In the genomic region with DNA sequence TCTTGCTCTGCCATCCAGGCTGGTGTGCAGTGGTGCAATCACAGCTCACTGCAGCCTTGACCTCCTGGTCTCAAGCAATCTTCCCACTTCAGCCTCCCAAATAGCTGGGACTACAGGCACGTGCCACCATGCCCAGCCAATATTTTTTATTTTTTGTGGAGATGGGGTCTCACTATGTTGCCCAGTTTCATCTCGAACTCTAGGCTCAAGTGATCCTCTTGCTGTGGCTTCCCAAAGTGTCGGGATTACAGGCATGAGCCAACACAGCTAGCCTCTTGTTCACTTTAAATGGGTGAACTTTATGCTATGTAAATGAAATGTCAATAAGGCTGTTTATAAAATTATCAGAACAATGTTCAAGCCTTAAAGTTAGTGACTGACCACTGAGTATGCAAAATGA, we compare ENCODE assay signal across 29 cellular contexts. TPM values are rescaled to one million over a fixed set of nuclear protein-coding genes. Genes with fewer than 3 reads are reported as not detected.
DNase-seq lines count a peak whose midpoint lies in the region; ATAC-seq, FAIRE-seq and TF ChIP-seq lines count a peak whose summit lies in the region.
"Had no signal": no experiment of that assay in that cellular context is flagged by ENCODE, and none has a peak within 500 bp of the region (broad histone marks: within the 10 kb centered on the region; RNA-seq: fewer than 3 reads in every experiment).

No MANE protein-coding gene starts in this region.

- H3K27me3 Mint-ChIP-seq in activated CD8-positive, alpha-beta T cell treated with anti-CD3 and anti-CD28 coated beads for 36 hours, result no peaks in the 10 kb centered on the region
- H3K27me3 Mint-ChIP-seq in activated CD8-positive, alpha-beta T cell treated with anti-CD3 and anti-CD28 coated beads, Interleukin-2, amount 10 ng/mL, durations not matched to agents 7 days and 5 days (ENCODE audit: low read depth), result no peaks in the 10 kb centered on the region
- no peaks in the 10 kb centered on the region for H3K27me3 Mint-ChIP-seq in CD4-positive, alpha-beta T cell
- H3K27me3 Mint-ChIP-seq in natural killer cell (ENCODE audit: low read depth in 2 of 2), result no peaks in the 10 kb centered on the region
- H3K27me3 Mint-ChIP-seq in activated CD4-positive, alpha-beta memory T cell treated with anti-CD3 and anti-CD28 coated beads for 36 hours, result no peaks in the 10 kb centered on the region

- peak overlapping the region; percentile 16 for H3K27ac Mint-ChIP-seq in activated CD8-positive, alpha-beta T cell treated with anti-CD3 and anti-CD28 coated beads for 36 hours
- no peak overlapping the region for H3K27ac Mint-ChIP-seq in activated CD8-positive, alpha-beta T cell treated with anti-CD3 and anti-CD28 coated beads, Interleukin-2, amount 10 ng/mL, durations not matched to agents 7 days and 5 days
- H3K27ac Mint-ChIP-seq in CD4-positive, alpha-beta T cell, result peak overlapping the region; percentile 57
- H3K27ac Mint-ChIP-seq in natural killer cell, result peak overlapping the region; percentile 80 to 85
- no peak overlapping the region for H3K27ac Mint-ChIP-seq in activated CD4-positive, alpha-beta memory T cell treated with anti-CD3 and anti-CD28 coated beads for 36 hours

- H2AFZ ChIP-seq in K562 (ENCODE audit: low read depth, low read length), result no peak overlapping the region
- H2AFZ ChIP-seq: PC-9 had no signal

- BruUV-seq in K562 (replicated peaks; lab: Mats Ljungman, UMichigan), result no TSS peak

- intact Hi-C loops in activated CD8-positive, alpha-beta T cell treated with anti-CD3 and anti-CD28 coated beads for 36 hours (cut with micrococcal nuclease), result no loop called here
- intact Hi-C loops in CD4-positive, alpha-beta T cell (cut with DNase I, micrococcal nuclease), result no loop called here
- intact Hi-C loops in K562 (cut with micrococcal nuclease) (no loop called here), natural killer cell (cut with micrococcal nuclease) (no loop called here)
- intact Hi-C loops in activated CD4-positive, alpha-beta memory T cell treated with anti-CD3 and anti-CD28 coated beads for 36 hours (cut with micrococcal nuclease), result loop anchor here (2.0 kb wide), 3 partner anchors 17 to 53 kb away; a partner anchor contains a TSS

- H3K4me1 Mint-ChIP-seq in activated CD8-positive, alpha-beta T cell treated with anti-CD3 and anti-CD28 coated beads for 36 hours (ENCODE audit: low read depth), result peaks cover 66% of the 10 kb centered on the region
- peaks cover 69% of the 10 kb centered on the region for H3K4me1 Mint-ChIP-seq in activated CD8-positive, alpha-beta T cell treated with anti-CD3 and anti-CD28 coated beads, Interleukin-2, amount 10 ng/mL, durations not matched to agents 7 days and 5 days (ENCODE audit: low read depth)
- H3K4me1 Mint-ChIP-seq in CD4-positive, alpha-beta T cell (ENCODE audit: low read depth), result peaks cover 74% of the 10 kb centered on the region
- H3K4me1 Mint-ChIP-seq in natural killer cell, result peaks cover 81 to 83% of the 10 kb centered on the region in 2 donors
- H3K4me1 Mint-ChIP-seq in activated CD4-positive, alpha-beta memory T cell treated with anti-CD3 and anti-CD28 coated beads for 36 hours (ENCODE audit: low read depth), result peaks cover 56% of the 10 kb centered on the region

- no peaks in the 10 kb centered on the region; a peak in 1 of 5 replicates for H3K4me1 ChIP-seq in K562 (replicated peaks in 1 of 2; ENCODE audit: control insufficient read depth in 2 of 2, insufficient read depth in 2 of 2, low read length in 2 of 2)
- no peaks in the 10 kb centered on the region for H3K4me1 ChIP-seq in BE2C
- H3K4me1 ChIP-seq in upper lobe of left lung, result no peaks in the 10 kb centered on the region
- H3K4me1 ChIP-seq: SJSA1 had no signal

- H3K4me2 ChIP-seq in K562 (ENCODE audit: insufficient read depth, low read length), result no peak overlapping the region
- H3K4me2 ChIP-seq: BLaER1, KMS-11, PC-9 had no signal

- H3K36me3 ChIP-seq in K562 (ENCODE audit: control insufficient read depth, insufficient read depth, low read length) (no peaks in the 10 kb centered on the region), BE2C (no peaks in the 10 kb centered on the region), upper lobe of left lung (no peaks in the 10 kb centered on the region)
- H3K36me3 ChIP-seq: BLaER1, SJSA1 had no signal

- H3K36me3 Mint-ChIP-seq in activated CD8-positive, alpha-beta T cell treated with anti-CD3 and anti-CD28 coated beads for 36 hours (ENCODE audit: low read depth), result peaks cover 21% of the 10 kb centered on the region
- peaks cover 54% of the 10 kb centered on the region for H3K36me3 Mint-ChIP-seq in activated CD8-positive, alpha-beta T cell treated with anti-CD3 and anti-CD28 coated beads, Interleukin-2, amount 10 ng/mL, durations not matched to agents 7 days and 5 days (ENCODE audit: low read depth)
- peaks cover 47% of the 10 kb centered on the region for H3K36me3 Mint-ChIP-seq in CD4-positive, alpha-beta T cell (ENCODE audit: low read depth)
- H3K36me3 Mint-ChIP-seq in natural killer cell, result peaks cover 19% of the 10 kb centered on the region
- peaks cover 3% of the 10 kb centered on the region for H3K36me3 Mint-ChIP-seq in activated CD4-positive, alpha-beta memory T cell treated with anti-CD3 and anti-CD28 coated beads for 36 hours

- H3K9me3 Mint-ChIP-seq in activated CD8-positive, alpha-beta T cell treated with anti-CD3 and anti-CD28 coated beads for 36 hours, result no peaks in the 10 kb centered on the region
- peaks cover 10% of the 10 kb centered on the region for H3K9me3 Mint-ChIP-seq in activated CD8-positive, alpha-beta T cell treated with anti-CD3 and anti-CD28 coated beads, Interleukin-2, amount 10 ng/mL, durations not matched to agents 7 days and 5 days (ENCODE audit: insufficient read depth)
- no peaks in the 10 kb centered on the region for H3K9me3 Mint-ChIP-seq in CD4-positive, alpha-beta T cell
- no peaks in the 10 kb centered on the region for H3K9me3 Mint-ChIP-seq in natural killer cell
- no peaks in the 10 kb centered on the region for H3K9me3 Mint-ChIP-seq in activated CD4-positive, alpha-beta memory T cell treated with anti-CD3 and anti-CD28 coated beads for 36 hours

- TF ChIP-seq CTCF in activated CD8-positive, alpha-beta T cell treated with anti-CD3 and anti-CD28 coated beads for 36 hours (IDR thresholded peaks at IDR 0.05), result no peak
- no peak for TF ChIP-seq CTCF in CD4-positive, alpha-beta T cell (IDR thresholded peaks at IDR 0.05)
- TF ChIP-seq CTCF in K562 (IDR thresholded peaks at IDR 0.05 in 2 of 3, conservative IDR thresholded peaks at IDR 0.05 in 1 of 3; ENCODE audit: insufficient read depth in 2 of 3, low read depth in 1 of 3, low read length in 3 of 3) (no peak), natural killer cell (IDR thresholded peaks at IDR 0.05) (no peak), BE2C (IDR thresholded peaks at IDR 0.05; ENCODE audit: low read depth, low read length) (no peak), upper lobe of left lung (IDR thresholded peaks at IDR 0.05) (no peak)

- H3K79me2 ChIP-seq in K562 (ENCODE audit: control insufficient read depth, insufficient read depth, low read length), result no peaks in the 10 kb centered on the region

- H4K20me1 ChIP-seq in K562 (replicated peaks; ENCODE audit: control insufficient read depth, insufficient read depth, low read length), result no peaks in the 10 kb centered on the region
- H4K20me1 ChIP-seq: BLaER1 had no signal

- DNase-seq in activated CD8-positive, alpha-beta T cell treated with anti-CD3 and anti-CD28 coated beads for 36 hours, result no peak
- DNase-seq in activated CD8-positive, alpha-beta T cell treated with anti-CD3 and anti-CD28 coated beads, Interleukin-2, amount 10 ng/mL, durations not matched to agents 7 days and 5 days, result no peak
- DNase-seq in CD4-positive, alpha-beta T cell, result no peak
- DNase-seq in K562 (ENCODE audit: extremely low read depth in 1 of 4, low spot score in 3 of 4) (no peak), natural killer cell (no peak), BE2C (no peak), upper lobe of left lung (no peak)
- no peak for DNase-seq in activated CD4-positive, alpha-beta memory T cell treated with anti-CD3 and anti-CD28 coated beads for 36 hours
- DNase-seq: 8988T, ACHN, Calu3, DMS79 treated with DMSO at 0.1 percent for 48 hours, GF-D8, IMR-90, MM.1S, NCI-H1417, NCI-H1694, NCI-H2029 treated with DMSO at 0.1 percent for 48 hours, NCI-H446 treated with DMSO at 0.1 percent for 48 hours, NCI-H526 treated with DMSO at 0.1 percent for 48 hours, PC-9, Right ventricle myocardium superior, RPMI8226 had no signal

- POLR2A ChIA-PET in activated CD8-positive, alpha-beta T cell treated with anti-CD3 and anti-CD28 coated beads for 36 hours (lab: Charles Lee), result interaction anchor here (0.6 to 1.5 kb wide), 2 partner anchors 19 to 22 kb away, joined by 3 to 4 read pairs; no protein-coding TSS in a partner anchor
- POLR2A ChIA-PET in activated CD8-positive, alpha-beta T cell treated with anti-CD3 and anti-CD28 coated beads, Interleukin-2, amount 10 ng/mL, durations not matched to agents 7 days and 5 days (lab: Charles Lee), result no interaction called here
- POLR2A ChIA-PET in CD4-positive, alpha-beta T cell (lab: Charles Lee), result no interaction called here
- POLR2A ChIA-PET in K562 (lab: Yijun Ruan, JAX), result interaction anchor here (0.6 kb wide), 1 partner anchor 57 kb away, joined by 3 read pairs; no protein-coding TSS in a partner anchor
- POLR2A ChIA-PET in activated CD4-positive, alpha-beta memory T cell treated with anti-CD3 and anti-CD28 coated beads for 36 hours (lab: Charles Lee), result no interaction called here

- 2% methylated on average over 3 of the region's 3 CpGs for WGBS in K562 (ENCODE audit: insufficient coverage, low coverage, missing lambda C conversion rate)
- WGBS in upper lobe of left lung, 2 donors, result 93 to 98% methylated on average over 3 of the region's 3 CpGs

- FAIRE-seq in K562 (lab: Jason Lieb, UNC), result no peak
- FAIRE-seq: GM12891 had no signal

- TF ChIP-seq EP300 in K562 (IDR thresholded peaks at IDR 0.05; ENCODE audit: low read length) (no peak), upper lobe of left lung (IDR thresholded peaks at IDR 0.05) (no peak)

- TF ChIP-seq POLR2A in K562 (conservative IDR thresholded peaks at IDR 0.05) (no peak), upper lobe of left lung (IDR thresholded peaks at IDR 0.05) (no peak)

- H3K27ac ChIP-seq in CD4-positive, alpha-beta T cell (ENCODE audit: low read depth, low read length), result no peak overlapping the region
- H3K27ac ChIP-seq in K562 (ENCODE audit: extremely low read depth, low read depth, low read length), result no peak overlapping the region
- H3K27ac ChIP-seq in upper lobe of left lung, result no peak overlapping the region
- H3K27ac ChIP-seq: BLaER1, KMS-11, PC-9, SJSA1 had no signal

- ATAC-seq in activated CD8-positive, alpha-beta T cell treated with anti-CD3 and anti-CD28 coated beads for 36 hours, result no peak
- ATAC-seq in activated CD8-positive, alpha-beta T cell treated with anti-CD3 and anti-CD28 coated beads, Interleukin-2, amount 10 ng/mL, durations not matched to agents 7 days and 5 days, result no peak
- ATAC-seq in CD4-positive, alpha-beta T cell (ENCODE audit: poor library complexity), result no peak
- ATAC-seq in K562, result no peak
- ATAC-seq in natural killer cell, result no peak
- no peak for ATAC-seq in upper lobe of left lung (ENCODE audit: low FRiP score in 2 of 2)
- ATAC-seq: HCT116 had no signal

- in situ Hi-C loops in K562 (cut with MboI), result no loop called here

- H3K4me3 Mint-ChIP-seq in activated CD8-positive, alpha-beta T cell treated with anti-CD3 and anti-CD28 coated beads for 36 hours, result no peak overlapping the region
- H3K4me3 Mint-ChIP-seq in activated CD8-positive, alpha-beta T cell treated with anti-CD3 and anti-CD28 coated beads, Interleukin-2, amount 10 ng/mL, durations not matched to agents 7 days and 5 days, result no peak overlapping the region
- H3K4me3 Mint-ChIP-seq in CD4-positive, alpha-beta T cell, result no peak overlapping the region
- H3K4me3 Mint-ChIP-seq in natural killer cell, result peak overlapping the region; percentile 51
- H3K4me3 Mint-ChIP-seq in activated CD4-positive, alpha-beta memory T cell treated with anti-CD3 and anti-CD28 coated beads for 36 hours, result no peak overlapping the region

- no peak overlapping the region for H3K9ac ChIP-seq in K562 (ENCODE audit: insufficient read depth in 1 of 2, low read depth in 2 of 2, low read length in 2 of 2)
- H3K9ac ChIP-seq: BLaER1, KMS-11 had no signal

- H3K9me1 ChIP-seq in K562 (ENCODE audit: control insufficient read depth, insufficient read depth, low read length), result no peaks in the 10 kb centered on the region

- H3K27me3 ChIP-seq in CD4-positive, alpha-beta T cell (ENCODE audit: control insufficient read depth, insufficient read depth, low read length), result no peaks in the 10 kb centered on the region
- no peaks in the 10 kb centered on the region; a peak in 1 of 5 replicates for H3K27me3 ChIP-seq in K562 (ENCODE audit: control insufficient read depth in 2 of 2, insufficient read depth in 2 of 2, low read length in 2 of 2)
- no peaks in the 10 kb centered on the region for H3K27me3 ChIP-seq in BE2C
- no peaks in the 10 kb centered on the region for H3K27me3 ChIP-seq in upper lobe of left lung
- H3K27me3 ChIP-seq: BLaER1, SJSA1 had no signal

- H3K4me3 ChIP-seq in K562 (no peak overlapping the region), BE2C (ENCODE audit: low read depth, low read length) (no peak overlapping the region), upper lobe of left lung (no peak overlapping the region)
- H3K4me3 ChIP-seq: BLaER1, PC-9, SJSA1 had no signal

- no peaks in the 10 kb centered on the region for H3K9me3 ChIP-seq in CD4-positive, alpha-beta T cell (ENCODE audit: control insufficient read depth, low read length)
- H3K9me3 ChIP-seq in K562 (replicated peaks; ENCODE audit: control insufficient read depth, insufficient read depth, low read depth, low read length) (no peaks in the 10 kb centered on the region), BE2C (no peaks in the 10 kb centered on the region), upper lobe of left lung (no peaks in the 10 kb centered on the region)
- H3K9me3 ChIP-seq: BLaER1, SJSA1 had no signal

- CTCF ChIA-PET in activated CD8-positive, alpha-beta T cell treated with anti-CD3 and anti-CD28 coated beads for 36 hours (lab: Charles Lee), result interaction anchor here (1.2 to 2.1 kb wide), 2 partner anchors 15 to 38 kb away, joined by 3 to 6 read pairs; no protein-coding TSS in a partner anchor
- CTCF ChIA-PET in activated CD8-positive, alpha-beta T cell treated with anti-CD3 and anti-CD28 coated beads, Interleukin-2, amount 10 ng/mL, durations not matched to agents 7 days and 5 days (lab: Charles Lee), result interaction anchor here (1.8 to 2.7 kb wide), 2 partner anchors 27 to 38 kb away, joined by 4 to 10 read pairs; no protein-coding TSS in a partner anchor
- CTCF ChIA-PET in CD4-positive, alpha-beta T cell (lab: Charles Lee), result interaction anchor here (0.7 kb wide), 1 partner anchor 19 kb away, joined by 3 read pairs; no protein-coding TSS in a partner anchor
- CTCF ChIA-PET in K562 (lab: Yijun Ruan, JAX; ENCODE audit: low intra/inter-chr PET ratio), result no interaction called here
- CTCF ChIA-PET in activated CD4-positive, alpha-beta memory T cell treated with anti-CD3 and anti-CD28 coated beads for 36 hours (lab: Charles Lee), result interaction anchor here (1.2 kb wide), 1 partner anchor 38 kb away, joined by 3 read pairs; no protein-coding TSS in a partner anchor

- TF ChIP-seq RAD21 in K562 (CRISPR knock-in tag; conservative IDR thresholded peaks at IDR 0.05 in 1 of 2, IDR thresholded peaks at IDR 0.05 in 1 of 2), result no peak

RNA-seq across cellular contexts. Expression of a gene that starts 37.1 kb away (rescaled TPM):
- 1 to 10 TPM; 6.4 to 8.7 TPM for total RNA-seq in activated CD8-positive, alpha-beta T cell treated with anti-CD3 and anti-CD28 coated beads for 36 hours
- 10 to 100 TPM; 22.1 to 28.9 TPM for total RNA-seq in activated CD8-positive, alpha-beta T cell treated with anti-CD3 and anti-CD28 coated beads, Interleukin-2, amount 10 ng/mL, durations not matched to agents 7 days and 5 days
- 10 to 100 TPM; 24.3 to 28.7 TPM for total RNA-seq in CD4-positive, alpha-beta T cell
- total RNA-seq in K562 (2011; cell fraction: chromatin; rRNA removed; ENCODE audit: low replicate concordance), result not detected in 2 replicates
- not detected in 2 replicates for total RNA-seq in K562 (2011; cell fraction: nucleolus; rRNA removed)
- total RNA-seq in K562 (2011; cell fraction: nucleoplasm; rRNA removed), result not detected in 2 replicates
- total RNA-seq in K562 (2014; rRNA removed) (not detected in 2 replicates), K562 (2014; rRNA removed; fragmentation: Illumina TruSeq; extraction: Trizol) (not detected in 2 replicates), K562 (2015; rRNA removed; fragmentation: Illumina TruSeq; extraction: Trizol) (not detected in 2 replicates), K562 (2021) (0.29 TPM in 1 of 2 replicates, not detected in the other), natural killer cell (100 to 1,000 TPM; 322 to 413 (median 339) TPM), upper lobe of left lung (10 to 100 TPM in 1 of 6 donors, 1 to 10 TPM in 5; 2.8 to 11.4 (median 5.2) TPM)
- polyA plus RNA-seq in K562 (2011; rRNA removed) (not detected in 2 replicates), K562 (2014; fragmentation: Illumina TruSeq; extraction: Trizol) (0.21 TPM in 1 of 2 replicates, not detected in the other), K562 (2014; fragmentation: Nextera tagmentation; extraction: Ambion mirVana) (under 1 TPM; 0.03 to 0.17 TPM), K562 (2014; rRNA removed) (0.19 TPM in 1 of 2 replicates, not detected in the other)
- polyA plus RNA-seq in K562 (2011; cell fraction: cytosol; rRNA removed), result not detected in 2 replicates
- not detected in 2 replicates for polyA plus RNA-seq in K562 (2011; cell fraction: nucleus; rRNA removed)
- 0.05 TPM in 1 of 2 replicates, not detected in the other for polyA plus RNA-seq in K562 (2012)
- not detected in 2 replicates for polyA minus RNA-seq in K562 (2011; rRNA and poly(A)+ RNA removed)
- polyA minus RNA-seq in K562 (2011; cell fraction: cytosol; rRNA and poly(A)+ RNA removed), result not detected in 2 replicates
- not detected in 2 replicates for polyA minus RNA-seq in K562 (2011; cell fraction: nucleus; rRNA and poly(A)+ RNA removed)
- total RNA-seq in activated CD4-positive, alpha-beta memory T cell treated with anti-CD3 and anti-CD28 coated beads for 36 hours, result 1 to 10 TPM; 3.7 to 3.8 TPM
- not detected for polyA plus RNA-seq in BE2C (2012; ENCODE audit: insufficient read depth, insufficient read length, low read depth)
- total RNA-seq: Calu3, H4, PC-9 had no signal

Comparison
In these comparisons a context has a peak if more than half of its experiments do, and no peak if none do; other contexts are left out.
1. H3K27ac Mint-ChIP-seq: peak in activated CD8-positive, alpha-beta T cell treated with anti-CD3 and anti-CD28 coated beads for 36 hours (single experiment), CD4-positive, alpha-beta T cell (single experiment) and natural killer cell (2 of 2); none in activated CD8-positive, alpha-beta T cell treated with anti-CD3 and anti-CD28 coated beads, Interleukin-2, amount 10 ng/mL, durations not matched to agents 7 days and 5 days (single experiment) and activated CD4-positive, alpha-beta memory T cell treated with anti-CD3 and anti-CD28 coated beads for 36 hours (single experiment).
2. POLR2A ChIA-PET loops: an anchor here in activated CD8-positive, alpha-beta T cell treated with anti-CD3 and anti-CD28 coated beads for 36 hours (0.6 to 1.5 kb wide) and K562 (0.6 kb wide); none called in activated CD8-positive, alpha-beta T cell treated with anti-CD3 and anti-CD28 coated beads, Interleukin-2, amount 10 ng/mL, durations not matched to agents 7 days and 5 days, CD4-positive, alpha-beta T cell and activated CD4-positive, alpha-beta memory T cell treated with anti-CD3 and anti-CD28 coated beads for 36 hours.
3. RNA of a gene that starts 37.1 kb away (total RNA-seq): 322 to 413 TPM in natural killer cell; 22.1 to 28.9 TPM in activated CD8-positive, alpha-beta T cell treated with anti-CD3 and anti-CD28 coated beads, Interleukin-2, amount 10 ng/mL, durations not matched to agents 7 days and 5 days, 24.3 to 28.7 TPM in CD4-positive, alpha-beta T cell, 6.4 to 8.7 TPM in activated CD8-positive, alpha-beta T cell treated with anti-CD3 and anti-CD28 coated beads for 36 hours, 2.8 to 11.4 TPM in upper lobe of left lung, 3.7 to 3.8 TPM in activated CD4-positive, alpha-beta memory T cell treated with anti-CD3 and anti-CD28 coated beads for 36 hours and 0.29 TPM in K562; every median in the first group is over 10 times any median in the second.